16 cellular contexts compared by ENCODE assay signal in genomic region chr11:123624974-123625373, GRCh38. TPM values are rescaled to one million over a fixed set of nuclear protein-coding genes. Genes with fewer than 3 reads are reported as not detected.
DNase-seq lines count a peak whose midpoint lies in the region; TF ChIP-seq lines count a peak whose summit lies in the region.
"Had no signal": no experiment of that assay in that cellular context is flagged by ENCODE, and none has a peak within 500 bp of the region (broad histone marks: within the 10 kb centered on the region; RNA-seq: fewer than 3 reads in every experiment).

No MANE protein-coding gene starts in this region.

- intact Hi-C loops in CD14-positive monocyte (cut with micrococcal nuclease) (no loop called here), vagina (cut with DNase I) (no loop called here)
- intact Hi-C loops in activated naive CD4-positive, alpha-beta T cell treated with anti-CD3 and anti-CD28 coated beads for 36 hours (cut with micrococcal nuclease) = no loop called here

- H3K4me3 Mint-ChIP-seq in endothelial cell (ENCODE audit: unreplicated experiment) = peak overlapping the region; percentile 68
- no peak overlapping the region for H3K4me3 Mint-ChIP-seq in CD14-positive monocyte
- no peak overlapping the region for H3K4me3 Mint-ChIP-seq in activated naive CD4-positive, alpha-beta T cell treated with anti-CD3 and anti-CD28 coated beads for 36 hours

- no peak overlapping the region for H3K4me2 ChIP-seq in GM23248 (ENCODE audit: unreplicated experiment)

- H3K4me1 ChIP-seq in GM23248 (ENCODE audit: insufficient read depth) (peaks cover 20% of the 10 kb centered on the region), vagina (no peaks in the 10 kb centered on the region)

- H3F3A ChIP-seq in GM23248 (ENCODE audit: insufficient read depth) = peaks cover 15% of the 10 kb centered on the region

- in situ Hi-C loops in GM23248 (cut with MboI) = no loop called here

- H3K4me3 ChIP-seq in AG09309 (ENCODE audit: control insufficient read depth, low read depth, low read length) (no peak overlapping the region), GM23248 (no peak overlapping the region), fibroblast of villous mesenchyme (ENCODE audit: low read depth, low read length) (no peak overlapping the region), vagina (no peak overlapping the region)
- H3K4me3 ChIP-seq: K562 had no signal

- WGBS in GM23248 (ENCODE audit: low coverage in 1 of 2, low lambda C conversion rate in 2 of 2, missing lambda C conversion rate in 2 of 2), 2 experiments = 81 to 92% methylated on average over 2 of the region's 2 CpGs

- H3K4me1 Mint-ChIP-seq in endothelial cell (ENCODE audit: unreplicated experiment) (peaks cover 10% of the 10 kb centered on the region), CD14-positive monocyte (no peaks in the 10 kb centered on the region)
- H3K4me1 Mint-ChIP-seq in activated naive CD4-positive, alpha-beta T cell treated with anti-CD3 and anti-CD28 coated beads for 36 hours (ENCODE audit: low read depth) = no peaks in the 10 kb centered on the region

- peaks cover 10% of the 10 kb centered on the region for H3K27me3 Mint-ChIP-seq in endothelial cell (ENCODE audit: unreplicated experiment)
- peaks cover 0 to 3% (median under 1%) of the 10 kb centered on the region in 3 donors for H3K27me3 Mint-ChIP-seq in CD14-positive monocyte (ENCODE audit: low read depth in 3 of 3)
- no peaks in the 10 kb centered on the region for H3K27me3 Mint-ChIP-seq in activated naive CD4-positive, alpha-beta T cell treated with anti-CD3 and anti-CD28 coated beads for 36 hours (ENCODE audit: low read depth)

- H3K9me3 Mint-ChIP-seq in endothelial cell (ENCODE audit: unreplicated experiment) = no peaks in the 10 kb centered on the region
- H3K9me3 Mint-ChIP-seq in CD14-positive monocyte = no peaks in the 10 kb centered on the region
- no peaks in the 10 kb centered on the region for H3K9me3 Mint-ChIP-seq in activated naive CD4-positive, alpha-beta T cell treated with anti-CD3 and anti-CD28 coated beads for 36 hours

- DNase-seq in AG09309 (ENCODE audit: low read depth) = peak; percentile 32
- peak; percentile 61 for DNase-seq in GM23248
- no peak for DNase-seq in endothelial cell (ENCODE audit: low spot score)
- DNase-seq in fibroblast of villous mesenchyme (ENCODE audit: low read depth) = peak; percentile 65
- DNase-seq in RKO (ENCODE audit: low spot score) = no peak
- no peak for DNase-seq in CD14-positive monocyte (ENCODE audit: low spot score)
- DNase-seq in vagina (ENCODE audit: extremely low spot score in 2 of 2) = no peak
- no peak for DNase-seq in activated naive CD4-positive, alpha-beta T cell treated with anti-CD3 and anti-CD28 coated beads for 36 hours
- DNase-seq: C1 segment of cervical spinal cord, DMS79, NCI-H1105, NCI-H2081 treated with DMSO at 0.1 percent for 48 hours, NCI-H446 treated with DMSO at 0.1 percent for 48 hours, Right ventricle myocardium superior had no signal

- H3K27ac Mint-ChIP-seq in endothelial cell (ENCODE audit: unreplicated experiment) (no peak overlapping the region), CD14-positive monocyte (no peak overlapping the region)
- H3K27ac Mint-ChIP-seq in activated naive CD4-positive, alpha-beta T cell treated with anti-CD3 and anti-CD28 coated beads for 36 hours = no peak overlapping the region

- H3K36me3 Mint-ChIP-seq in endothelial cell (ENCODE audit: low read depth, unreplicated experiment) (peaks cover 39% of the 10 kb centered on the region), CD14-positive monocyte (peaks cover 59 to 61% of the 10 kb centered on the region in 2 donors)
- H3K36me3 Mint-ChIP-seq in activated naive CD4-positive, alpha-beta T cell treated with anti-CD3 and anti-CD28 coated beads for 36 hours (ENCODE audit: low read depth) = peaks cover 1% of the 10 kb centered on the region

- no peak for TF ChIP-seq POLR2A in vagina (IDR thresholded peaks at IDR 0.05)

- H3K36me3 ChIP-seq in GM23248 (ENCODE audit: low read depth) (no peaks in the 10 kb centered on the region; the same call in 1 of the 2 replicates), vagina (no peaks in the 10 kb centered on the region)

- H3K79me2 ChIP-seq in GM23248 (ENCODE audit: insufficient read depth) = no peaks in the 10 kb centered on the region

- H3K9ac ChIP-seq in GM23248 = no peak overlapping the region

- H2AFZ ChIP-seq in GM23248 = no peak overlapping the region

- H4K20me1 ChIP-seq in GM23248 (ENCODE audit: insufficient read depth) = peaks cover 4% of the 10 kb centered on the region; the same call in 1 of the 2 replicates

- CTCF ChIA-PET in activated naive CD4-positive, alpha-beta T cell treated with anti-CD3 and anti-CD28 coated beads for 36 hours (lab: Charles Lee) = interaction anchor here (0.7 kb wide), 1 partner anchor 45 kb away, joined by 3 read pairs; no protein-coding TSS in a partner anchor

- TF ChIP-seq CTCF in AG09309 (IDR thresholded peaks at IDR 0.05; ENCODE audit: control insufficient read depth, insufficient read depth, low read depth, low read length, missing control alignments) (no peak), endothelial cell (IDR thresholded peaks at IDR 0.05; ENCODE audit: unreplicated experiment) (no peak), fibroblast of villous mesenchyme (IDR thresholded peaks at IDR 0.05; ENCODE audit: insufficient read depth, low read depth, low read length) (no peak), CD14-positive monocyte (IDR thresholded peaks at IDR 0.05) (no peak), vagina (IDR thresholded peaks at IDR 0.05) (no peak)

- no peaks in the 10 kb centered on the region for H3K9me2 ChIP-seq in GM23248 (ENCODE audit: insufficient read depth)

- no peak overlapping the region for H3K27ac ChIP-seq in GM23248
- no peak overlapping the region for H3K27ac ChIP-seq in vagina

- H3K27me3 ChIP-seq in GM23248 (replicated peaks; ENCODE audit: insufficient read depth) (no peaks in the 10 kb centered on the region), vagina (no peaks in the 10 kb centered on the region)

- H3K9me3 ChIP-seq in GM23248 (ENCODE audit: low read depth) (no peaks in the 10 kb centered on the region), vagina (no peaks in the 10 kb centered on the region)

RNA-seq across cellular contexts. Expression of gene SCN3B, which starts 29.4 kb away (rescaled TPM):
- total RNA-seq in GM23248 (2014; rRNA removed; shearing (Covaris generic)) = not detected in 2 replicates
- 0.09 and 0.33 TPM in 2 replicates for polyA plus RNA-seq in GM23248 (2016; fragmentation: Nextera tagmentation; extraction: Ambion mirVana)
- total RNA-seq in endothelial cell (ENCODE audit: unreplicated experiment) = 34.1 TPM
- under 0.01 and 0.43 TPM in 2 replicates for total RNA-seq in fibroblast of villous mesenchyme
- not detected for polyA plus RNA-seq in CD14-positive monocyte
- 3.2 TPM for total RNA-seq in vagina
- total RNA-seq in activated naive CD4-positive, alpha-beta T cell treated with anti-CD3 and anti-CD28 coated beads for 36 hours = not detected
- total RNA-seq: G401 had no signal

Comparison
In these comparisons a context has a peak if more than half of its experiments do, and no peak if none do; other contexts are left out.
1. DNase-seq: peak in AG09309 (single experiment), GM23248 (single experiment) and fibroblast of villous mesenchyme (single experiment); none in endothelial cell (single experiment), RKO (single experiment), CD14-positive monocyte (single experiment), vagina (0 of 2) and activated naive CD4-positive, alpha-beta T cell treated with anti-CD3 and anti-CD28 coated beads for 36 hours (single experiment).